26 cellular contexts compared by ENCODE assay signal in genomic region chr15:49760749-49761148, GRCh38.
A peak's percentile ranks its signal among the peaks of the same experiment; 100 is the strongest.
DNase-seq lines count a peak whose midpoint lies in the region; ATAC-seq and TF ChIP-seq lines count a peak whose summit lies in the region.
"Had no signal": no experiment of that assay in that cellular context is flagged by ENCODE, and none has a peak within 500 bp of the region (broad histone marks: within the 10 kb centered on the region; RNA-seq: fewer than 3 reads in every experiment).

No MANE protein-coding gene starts in this region.

- no peak overlapping the region for H3K9ac ChIP-seq in GM23248
- H3K9ac ChIP-seq in adipocyte (ENCODE audit: low read length), result no peak overlapping the region
- H3K9ac ChIP-seq in endodermal cell (ENCODE audit: extremely low read depth, low read length, poor library complexity, severe bottlenecking), result no peak overlapping the region
- H3K9ac ChIP-seq: BLaER1 had no signal

- no peak overlapping the region for H3K4me3 Mint-ChIP-seq in endodermal cell
- H3K4me3 Mint-ChIP-seq: CD14-positive monocyte; CD4-positive, alpha-beta memory T cell; CD4-positive, CD25-positive, alpha-beta regulatory T cell; CD8-positive, alpha-beta memory T cell had no signal

- in situ Hi-C loops in GM23248 (cut with MboI), result no loop called here

- POLR2A ChIA-PET in HEK293 (lab: Yijun Ruan, JAX), result no interaction called here

- no peaks in the 10 kb centered on the region for H3F3A ChIP-seq in GM23248 (ENCODE audit: insufficient read depth)

- 73 to 79% methylated on average over 1 of the region's 1 CpG for WGBS in GM23248 (ENCODE audit: low coverage in 1 of 2, low lambda C conversion rate in 2 of 2, missing lambda C conversion rate in 2 of 2), 2 experiments
- WGBS in endodermal cell (ENCODE audit: insufficient coverage in 1 of 2, insufficient read length in 1 of 2), 2 experiments, result 83% methylated on average over 1 of the region's 1 CpG; no CpG with 5 or more reads in 1 of the 2 experiments

- CTCF ChIA-PET in HEK293 (lab: Yijun Ruan, JAX), result no interaction called here

- H3K36me3 Mint-ChIP-seq in endodermal cell (ENCODE audit: low read depth), result peaks cover 2% of the 10 kb centered on the region
- H3K36me3 Mint-ChIP-seq: CD4-positive, alpha-beta memory T cell; CD4-positive, CD25-positive, alpha-beta regulatory T cell; CD8-positive, alpha-beta memory T cell had no signal

- H3K4me3 ChIP-seq in GM23248 (no peak overlapping the region), HEK293 (ENCODE audit: low read depth, low read length) (no peak overlapping the region), adipocyte (ENCODE audit: low read length) (peak overlapping the region; percentile 22), endodermal cell (ENCODE audit: low read length) (peak overlapping the region; percentile 15)
- H3K4me3 ChIP-seq: BLaER1, GM12878 had no signal

- no peaks in the 10 kb centered on the region for H3K4me1 ChIP-seq in GM23248 (ENCODE audit: insufficient read depth)
- H3K4me1 ChIP-seq in HEK293 (ENCODE audit: control insufficient read depth, insufficient read depth, low read length), result no peaks in the 10 kb centered on the region
- H3K4me1 ChIP-seq in adipocyte (ENCODE audit: control insufficient read depth, insufficient read depth, low read length), result no peaks in the 10 kb centered on the region
- no peaks in the 10 kb centered on the region for H3K4me1 ChIP-seq in endodermal cell (ENCODE audit: control insufficient read depth, insufficient read depth, low read length)
- H3K4me1 ChIP-seq: BE2C, BLaER1 had no signal

- no peak for ATAC-seq in GM21576 (IDR thresholded peaks at IDR 0.05; ENCODE audit: unreplicated experiment)
- ATAC-seq: GM12878 had no signal

- no peaks in the 10 kb centered on the region for H3K4me1 Mint-ChIP-seq in endodermal cell
- H3K4me1 Mint-ChIP-seq: CD14-positive monocyte; CD4-positive, alpha-beta memory T cell; CD4-positive, CD25-positive, alpha-beta regulatory T cell; CD8-positive, alpha-beta memory T cell had no signal

- no peaks in the 10 kb centered on the region for H3K27me3 ChIP-seq in GM23248 (replicated peaks; ENCODE audit: insufficient read depth)
- H3K27me3 ChIP-seq in adipocyte (replicated peaks; ENCODE audit: control insufficient read depth, insufficient read depth, low read length), result no peaks in the 10 kb centered on the region
- H3K27me3 ChIP-seq in endodermal cell (ENCODE audit: control insufficient read depth, insufficient read depth, low read length, poor library complexity, severe bottlenecking), result no peaks in the 10 kb centered on the region
- H3K27me3 ChIP-seq: BE2C, BLaER1 had no signal

- peaks cover 9% of the 10 kb centered on the region for H3K9me3 ChIP-seq in GM23248 (ENCODE audit: low read depth)
- H3K9me3 ChIP-seq in HEK293 (ENCODE audit: control insufficient read depth, insufficient read depth, low read depth, low read length), result no peaks in the 10 kb centered on the region
- H3K9me3 ChIP-seq in adipocyte (ENCODE audit: control insufficient read depth, low read length), result peaks cover 63% of the 10 kb centered on the region
- peaks cover 36% of the 10 kb centered on the region for H3K9me3 ChIP-seq in endodermal cell (ENCODE audit: control insufficient read depth, low read length)
- H3K9me3 ChIP-seq: BE2C had no signal

- no peak overlapping the region for H3K27ac Mint-ChIP-seq in endodermal cell
- H3K27ac Mint-ChIP-seq: CD14-positive monocyte; CD4-positive, CD25-positive, alpha-beta regulatory T cell had no signal

- H3K36me3 ChIP-seq in GM23248 (ENCODE audit: low read depth), result peaks cover 8% of the 10 kb centered on the region
- H3K36me3 ChIP-seq in HEK293 (ENCODE audit: control insufficient read depth in 2 of 2, insufficient read depth in 1 of 2, low read length in 2 of 2), result no peaks in the 10 kb centered on the region
- no peaks in the 10 kb centered on the region for H3K36me3 ChIP-seq in adipocyte (ENCODE audit: control insufficient read depth, insufficient read depth, low read length, severe bottlenecking)
- no peaks in the 10 kb centered on the region for H3K36me3 ChIP-seq in endodermal cell (ENCODE audit: control insufficient read depth, insufficient read depth, low read length)
- H3K36me3 ChIP-seq: BE2C, BLaER1 had no signal

- no peaks in the 10 kb centered on the region for H3K9me2 ChIP-seq in GM23248 (ENCODE audit: insufficient read depth)

- H2AFZ ChIP-seq in GM23248, result no peak overlapping the region

- TF ChIP-seq CTCF in HEK293 (tag by site-specific recombination; IDR thresholded peaks at IDR 0.05) (no peak), endodermal cell (conservative IDR thresholded peaks at IDR 0.05) (no peak)

- no peak overlapping the region for H3K27ac ChIP-seq in GM23248
- no peak overlapping the region for H3K27ac ChIP-seq in HEK293 (ENCODE audit: extremely low read depth, low read depth, low read length)
- H3K27ac ChIP-seq in endodermal cell (ENCODE audit: low read depth, low read length), result no peak overlapping the region
- H3K27ac ChIP-seq: BLaER1 had no signal

- peak; percentile 10 for DNase-seq in GM23248
- no peak for DNase-seq in adipocyte (ENCODE audit: low read depth)
- no peak for DNase-seq in endodermal cell
- DNase-seq in NCI-H1105 treated with DMSO at 0.1 percent for 48 hours (lab: John Stamatoyannopoulos, UW), result no peak
- DNase-seq in NCI-H2081 treated with DMSO at 0.1 percent for 48 hours (lab: John Stamatoyannopoulos, UW), result no peak
- DNase-seq in NAMALWA (ENCODE audit: low spot score), result no peak
- DNase-seq: 8988T; ACHN; BE2C; C1 segment of cervical spinal cord; CD4-positive, alpha-beta memory T cell; CD4-positive, CD25-positive, alpha-beta regulatory T cell; CD8-positive, alpha-beta memory T cell; COR-L47; DMS 273 treated with DMSO at 0.1 percent for 48 hours; DMS153; DMS53; DMS79; DND-41; EL; GDM1 had no signal

- H3K27me3 Mint-ChIP-seq in endodermal cell (ENCODE audit: insufficient read depth), result no peaks in the 10 kb centered on the region
- H3K27me3 Mint-ChIP-seq: CD4-positive, CD25-positive, alpha-beta regulatory T cell had no signal

- peaks cover 41% of the 10 kb centered on the region for H3K9me3 Mint-ChIP-seq in endodermal cell

- H3K79me2 ChIP-seq in GM23248 (ENCODE audit: insufficient read depth), result no peaks in the 10 kb centered on the region

- H4K20me1 ChIP-seq in GM23248 (ENCODE audit: insufficient read depth), result no peaks in the 10 kb centered on the region
- H4K20me1 ChIP-seq: BLaER1 had no signal

- H3K4me2 ChIP-seq in GM23248 (ENCODE audit: unreplicated experiment), result no peak overlapping the region
- H3K4me2 ChIP-seq: BLaER1 had no signal

TF ChIP-seq in HEK293, 187 proteins besides CTCF, POLR2A, EP300 and RAD21:
- TF ChIP-seq SCRT2 (tag by site-specific recombination; IDR thresholded peaks at IDR 0.05) (0 out of 2 replicates have a peak, but pooled peaks have one; percentile 17), ZNF114 (tag by site-specific recombination; IDR thresholded peaks at IDR 0.05) (no peak), GLI2 (tag by site-specific recombination; IDR thresholded peaks at IDR 0.05; ENCODE audit: borderline replicate concordance, low read depth) (no peak)

Comparison
In these comparisons a context has a peak if more than half of its experiments do, and no peak if none do; other contexts are left out.
1. H3K4me3 ChIP-seq: peak in adipocyte (single experiment) and endodermal cell (single experiment); none in GM23248 (single experiment) and HEK293 (single experiment).